ENCODE assay signal across 22 cellular contexts in the genomic region with DNA sequence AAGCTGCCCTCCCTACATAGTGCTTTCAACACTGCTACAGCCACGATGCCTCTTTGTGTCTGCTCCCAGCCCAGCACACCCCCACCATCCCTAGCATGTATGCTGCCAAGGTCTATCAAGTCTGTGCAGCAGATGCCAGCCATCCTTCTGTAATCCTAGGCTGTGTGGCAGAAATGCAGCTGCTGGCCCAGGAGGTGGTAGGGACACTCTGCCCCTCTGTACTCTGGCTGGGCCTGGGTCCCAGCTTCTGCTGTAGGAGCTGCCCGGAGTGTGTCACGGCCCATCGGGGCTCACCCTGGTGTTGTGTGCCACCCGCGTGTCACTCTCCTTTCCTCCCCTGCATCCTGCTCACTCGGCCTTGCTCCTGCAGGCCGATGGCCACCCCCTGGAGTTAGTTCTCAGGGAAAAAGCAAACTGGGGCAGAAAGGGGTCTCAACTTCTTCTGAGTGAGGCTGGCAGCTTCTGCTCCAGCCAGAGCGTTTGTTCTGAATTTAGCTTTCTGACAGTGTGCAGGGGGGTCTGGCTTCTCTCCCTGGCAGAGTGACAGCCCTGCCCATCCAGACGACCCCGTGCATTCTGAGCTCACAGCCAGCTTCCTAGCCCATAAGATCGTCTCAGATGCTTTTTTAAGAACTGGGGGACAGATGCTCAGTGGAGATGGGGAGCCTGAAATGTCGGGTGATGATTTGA. TPM values are rescaled to one million over a fixed set of nuclear protein-coding genes. Genes with fewer than 3 reads are reported as not detected.
DNase-seq lines count a peak whose midpoint lies in the region; ATAC-seq and TF ChIP-seq lines count a peak whose summit lies in the region.
"Had no signal": no experiment of that assay in that cellular context is flagged by ENCODE, and none has a peak within 500 bp of the region (broad histone marks: within the 10 kb centered on the region; RNA-seq: fewer than 3 reads in every experiment).

No MANE protein-coding gene starts in this region.

- DNase-seq in activated CD4-positive, CD25-positive, alpha-beta regulatory T cell treated with anti-CD3 and anti-CD28 coated beads, Interleukin-2, amount 50 U/mL, for 72 hours, result peak; percentile 1
- no peak for DNase-seq in activated CD4-positive, CD25-positive, alpha-beta regulatory T cell (lab: John Stamatoyannopoulos, UW)
- DNase-seq in NCI-H1694 treated with DMSO at 0.1 percent for 48 hours (lab: John Stamatoyannopoulos, UW) (peak; percentile 41), Right ventricle myocardium superior (no peak), osteocyte (ENCODE audit: extremely low spot score, unreplicated experiment) (peak; percentile 80), foreskin melanocyte (no peak), NCI-H526 treated with DMSO at 0.1 percent for 48 hours (lab: John Stamatoyannopoulos, UW) (no peak), GM13977 (ENCODE audit: low spot score) (no peak)
- DNase-seq: activated CD4-positive, alpha-beta T cell treated with anti-CD3 and anti-CD28 coated beads for 48 hours; cerebellar nuclear complex; IMR-90; MV-4-11; naive B cell; SHP77 treated with DMSO at 0.1 percent for 48 hours had no signal

- peaks cover 33% of the 10 kb centered on the region for H3K27me3 Mint-ChIP-seq in osteocyte (ENCODE audit: unreplicated experiment)

- H3K4me1 Mint-ChIP-seq in osteocyte (ENCODE audit: unreplicated experiment), result no peaks in the 10 kb centered on the region
- H3K4me1 Mint-ChIP-seq: naive B cell; stimulated activated naive CD8-positive, alpha-beta T cell treated with anti-CD3 and anti-CD28 coated beads, Interleukin-15, amount 100 ng/mL, for 72 hours had no signal

- H3K27ac Mint-ChIP-seq in osteocyte (ENCODE audit: unreplicated experiment), result no peak overlapping the region
- H3K27ac Mint-ChIP-seq: CD4-positive, alpha-beta T cell; naive B cell had no signal

- in situ Hi-C loops in GM13977 (cut with MboI; ENCODE audit: low pct_unique_long_range_greater_than_20kb, low sequenced_read_pairs, unreplicated experiment), result no loop called here

- peak; percentile 12 for ATAC-seq in Right ventricle myocardium superior (ENCODE audit: poor library complexity)
- ATAC-seq: activated T-cell treated with anti-CD3 and anti-CD28 coated beads, Interleukin-2, amount 50 U/mL, for 4 hours; stimulated activated naive CD8-positive, alpha-beta T cell treated with anti-CD3 and anti-CD28 coated beads, Interleukin-15, amount 100 ng/mL, for 72 hours had no signal

- H3K36me3 Mint-ChIP-seq in osteocyte (ENCODE audit: unreplicated experiment), result no peaks in the 10 kb centered on the region

- no peak overlapping the region for H3K4me3 Mint-ChIP-seq in osteocyte (ENCODE audit: unreplicated experiment)
- H3K4me3 Mint-ChIP-seq: activated T-cell treated with anti-CD3 and anti-CD28 coated beads, Interleukin-2, amount 50 U/mL, for 4 hours; CD4-positive, alpha-beta T cell; stimulated activated naive CD8-positive, alpha-beta T cell treated with anti-CD3 and anti-CD28 coated beads, Interleukin-15, amount 100 ng/mL, for 72 hours had no signal

- peaks cover 14% of the 10 kb centered on the region for H3K9me3 Mint-ChIP-seq in osteocyte (ENCODE audit: unreplicated experiment)

- TF ChIP-seq CTCF in osteocyte (IDR thresholded peaks at IDR 0.05) (no peak), GM13977 (IDR thresholded peaks at IDR 0.05; ENCODE audit: extremely low read depth, insufficient read depth, missing control alignments) (no peak)

- intact Hi-C loops in Right ventricle myocardium superior (cut with DNase I), result no loop called here

RNA-seq across cellular contexts. Expression of a gene that starts 22.7 kb away (rescaled TPM):
- total RNA-seq in Right ventricle myocardium superior (not detected), osteocyte (not detected in 2 replicates)
- total RNA-seq: A172; activated T-cell treated with anti-CD3 and anti-CD28 coated beads, Interleukin-2, amount 50 U/mL, for 4 hours; adrenal gland; CD4-positive, alpha-beta T cell; IMR-90; liver; T-helper 2 cell treated with Interferon-gamma antibody and Interleukin-4, amounts not matched to agents 100 ng/mL and 5 ng/mL, for 36 hours; uterus had no signal

Comparison
In these comparisons a context has a peak if more than half of its experiments do, and no peak if none do; other contexts are left out.
1. DNase-seq: peak in activated CD4-positive, CD25-positive, alpha-beta regulatory T cell treated with anti-CD3 and anti-CD28 coated beads, Interleukin-2, amount 50 U/mL, for 72 hours (single experiment), NCI-H1694 treated with DMSO at 0.1 percent for 48 hours (single experiment) and osteocyte (single experiment); none in activated CD4-positive, CD25-positive, alpha-beta regulatory T cell (0 of 4), Right ventricle myocardium superior (single experiment), foreskin melanocyte (single experiment), NCI-H526 treated with DMSO at 0.1 percent for 48 hours (single experiment) and GM13977 (single experiment).